ENCODE assay signal across 8 cellular contexts in genomic region chr6:133951881-133952814, GRCh38. TPM values are rescaled to one million over a fixed set of nuclear protein-coding genes. Genes with fewer than 3 reads are reported as not detected.
A peak's percentile ranks its signal among the peaks of the same experiment; 100 is the strongest.
DNase-seq lines count a peak whose midpoint lies in the region; TF ChIP-seq lines count a peak whose summit lies in the region.

No MANE protein-coding gene starts in this region.

- H3K4me3 ChIP-seq in testis: peak overlapping the region; percentile 92 to 99

- H3K9me3 Mint-ChIP-seq in nephron progenitor cell: no peaks in the 10 kb centered on the region

- peak overlapping the region; percentile 84 for H3K27ac Mint-ChIP-seq in nephron progenitor cell

- peak overlapping the region; percentile 92 for H3K4me3 Mint-ChIP-seq in nephron progenitor cell

- no peaks in the 10 kb centered on the region for H3K36me3 Mint-ChIP-seq in nephron progenitor cell (ENCODE audit: low read depth)

- WGBS in testis, 2 donors: 0 to 1% methylated on average over 35 to 49 of the region's 65 CpGs

- H3K27me3 ChIP-seq in testis: no peaks in the 10 kb centered on the region

- H3K27ac ChIP-seq in testis: peak overlapping the region; percentile 90 to 95

- intact Hi-C loops in testis (cut with DNase I; ENCODE audit: low total_unique reads): no loop called here

- H3K4me1 ChIP-seq in testis: peaks cover 18% of the 10 kb centered on the region

- TF ChIP-seq CTCF in GM20000 (IDR thresholded peaks at IDR 0.05; ENCODE audit: extremely low read depth, missing control alignments) (no peak), nephron progenitor cell (IDR thresholded peaks at IDR 0.05) (peak; percentile 51), testis (IDR thresholded peaks at IDR 0.05) (peak in 2 of 3 experiments; percentile 25 to 33)

- peaks cover 33% of the 10 kb centered on the region for H3K27me3 Mint-ChIP-seq in nephron progenitor cell (ENCODE audit: low read depth, poor library complexity)

- no peaks in the 10 kb centered on the region for H3K36me3 ChIP-seq in testis (ENCODE audit: low read depth, missing control alignments)

- no peak for TF ChIP-seq POLR2A in testis (IDR thresholded peaks at IDR 0.05)

- no peaks in the 10 kb centered on the region for H3K9me3 ChIP-seq in testis

- peaks cover 33% of the 10 kb centered on the region for H3K4me1 Mint-ChIP-seq in nephron progenitor cell

- DNase-seq in DMS153 (lab: John Stamatoyannopoulos, UW) (peak; percentile 28), GM20000 (ENCODE audit: low spot score) (peak; percentile 80), HS-27A (ENCODE audit: low read depth) (peak; percentile 70), RKO (ENCODE audit: low spot score) (peak; percentile 82), fibroblast of the conjunctiva (ENCODE audit: low read depth) (peak; percentile 34), nephron progenitor cell (peak; percentile 65), testis (peak; percentile 73)
- DNase-seq in activated effector memory CD4-positive, alpha-beta T cell treated with anti-CD3 and anti-CD28 coated beads, Interleukin-2, amount 50 U/mL, for 16 hours: peak; percentile 82

RNA-seq across cellular contexts. Expression of gene TBPL1, which starts 0.9 kb away (rescaled TPM):
- 10 to 100 TPM; 63.4 to 77.9 TPM for total RNA-seq in testis
- polyA plus RNA-seq in testis (ENCODE audit: insufficient read depth, low read depth, low replicate concordance): 327 TPM

Comparison
In these comparisons a context has a peak if more than half of its experiments do, and no peak if none do; other contexts are left out.
1. Peak in every context shown above with its lines: DNase-seq, H3K4me3 ChIP-seq and H3K27ac ChIP-seq.
2. DNase-seq: peak in every context shown above with its lines; median percentile 82 in RKO; 82 in activated effector memory CD4-positive, alpha-beta T cell treated with anti-CD3 and anti-CD28 coated beads, Interleukin-2, amount 50 U/mL, for 16 hours; 80 in GM20000; 73 in testis; 70 in HS-27A; 65 in nephron progenitor cell; 34 in fibroblast of the conjunctiva; 28 in DMS153.